ENCODE assay signal across 15 cellular contexts in the genomic region with DNA sequence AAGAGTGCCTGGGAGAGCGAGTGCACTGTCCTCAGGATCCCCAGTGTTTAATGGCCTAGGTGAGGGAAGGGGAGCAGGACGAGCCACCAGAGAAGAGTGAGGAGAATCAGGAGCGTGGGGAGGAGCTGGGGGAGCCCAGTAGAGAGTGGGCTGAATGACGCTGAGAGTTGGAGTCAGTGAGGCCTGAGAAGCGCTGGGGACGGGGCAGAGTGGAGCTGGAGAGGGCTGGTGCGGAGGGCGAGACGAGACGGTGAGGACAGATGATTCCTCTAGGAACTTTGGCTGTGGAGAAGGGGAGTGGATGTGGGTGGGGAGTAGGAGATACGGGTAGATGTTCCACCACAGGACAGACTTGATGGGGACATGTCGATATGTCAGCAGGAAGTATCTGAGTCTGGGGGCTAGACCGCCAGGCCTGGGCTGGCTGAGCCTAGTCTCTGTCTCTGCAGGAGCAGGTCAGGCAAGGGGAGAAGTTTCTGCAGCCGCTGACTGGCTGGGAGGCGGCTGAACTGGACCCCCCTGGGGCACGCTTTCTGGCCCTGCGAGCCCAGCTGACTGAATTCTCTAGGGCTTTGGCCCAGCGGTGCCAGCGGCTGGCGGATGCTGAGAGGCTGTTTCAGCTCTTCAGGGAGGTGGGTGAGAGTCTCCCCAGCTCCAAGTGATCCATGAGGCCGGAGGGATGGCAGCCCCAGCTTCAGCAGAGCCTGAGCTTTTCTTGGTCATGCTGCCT. TPM values are rescaled to one million over a fixed set of nuclear protein-coding genes. Genes with fewer than 3 reads are reported as not detected.
DNase-seq lines count a peak whose midpoint lies in the region; ATAC-seq and TF ChIP-seq lines count a peak whose summit lies in the region.
"Had no signal": no experiment of that assay in that cellular context is flagged by ENCODE, and none has a peak within 500 bp of the region (broad histone marks: within the 10 kb centered on the region; RNA-seq: fewer than 3 reads in every experiment).

No MANE protein-coding gene starts in this region.

- no peak overlapping the region for H2AFZ ChIP-seq in osteoblast (ENCODE audit: low read length)
- H2AFZ ChIP-seq: GM23338 had no signal

- ATAC-seq in activated T-helper 17 cell treated with anti-CD3 and anti-CD28 coated beads, Interleukin-2, amount 50 U/mL, for 72 hours (replicated peaks): no peak
- ATAC-seq in HG02973 (IDR thresholded peaks at IDR 0.05; ENCODE audit: unreplicated experiment): no peak

- H3K27me3 Mint-ChIP-seq in activated T-helper 17 cell treated with anti-CD3 and anti-CD28 coated beads, Interleukin-2, amount 50 U/mL, for 72 hours: no peaks in the 10 kb centered on the region

- peaks cover 0 to 8% (median 0%) of the 10 kb centered on the region in 11 experiments; a peak in 2 of 22 replicates for H4K20me1 ChIP-seq in BLaER1 treated with 17β-estradiol and CSF1 and Interleukin-3, amounts not matched to agents 10 nM and 100 nM
- no peaks in the 10 kb centered on the region for H4K20me1 ChIP-seq in osteoblast (ENCODE audit: insufficient read depth, low read length)

- peak overlapping the region; percentile 7 to 81 (median 65); a peak in 20 of 22 replicates for H3K4me2 ChIP-seq in BLaER1 treated with 17β-estradiol and CSF1 and Interleukin-3, amounts not matched to agents 10 nM and 100 nM
- H3K4me2 ChIP-seq in osteoblast (ENCODE audit: insufficient read depth, low read length): no peak overlapping the region
- H3K4me2 ChIP-seq: GM23338 had no signal

- H3K79me2 ChIP-seq in osteoblast (ENCODE audit: insufficient read depth, low read length): peaks cover 8% of the 10 kb centered on the region

- H3K36me3 ChIP-seq in BLaER1 treated with 17β-estradiol and CSF1 and Interleukin-3, amounts not matched to agents 10 nM and 100 nM: no peaks in the 10 kb centered on the region
- H3K36me3 ChIP-seq in osteoblast (ENCODE audit: insufficient read depth, low read length): peaks cover 34% of the 10 kb centered on the region

- H3K27ac ChIP-seq in BLaER1 treated with 17β-estradiol and CSF1 and Interleukin-3, amounts not matched to agents 10 nM and 100 nM: no peak overlapping the region
- H3K27ac ChIP-seq in osteoblast (ENCODE audit: low read depth, low read length): peak overlapping the region; percentile 39
- H3K27ac ChIP-seq: SK-N-MC had no signal

- no peaks in the 10 kb centered on the region for H3K9me3 Mint-ChIP-seq in activated T-helper 17 cell treated with anti-CD3 and anti-CD28 coated beads, Interleukin-2, amount 50 U/mL, for 72 hours
- H3K9me3 Mint-ChIP-seq: CD14-positive monocyte, GM23338 had no signal

- no peak for TF ChIP-seq CTCF in osteoblast (IDR thresholded peaks at IDR 0.05; ENCODE audit: extremely low read depth, low read depth, low read length)

- peak overlapping the region; percentile 22 for H3K27ac Mint-ChIP-seq in activated T-helper 17 cell treated with anti-CD3 and anti-CD28 coated beads, Interleukin-2, amount 50 U/mL, for 72 hours
- H3K27ac Mint-ChIP-seq: CD14-positive monocyte, GM23338 had no signal

- no peaks in the 10 kb centered on the region for H3K4me1 Mint-ChIP-seq in activated T-helper 17 cell treated with anti-CD3 and anti-CD28 coated beads, Interleukin-2, amount 50 U/mL, for 72 hours
- H3K4me1 Mint-ChIP-seq: CD14-positive monocyte, GM23338 had no signal

- no peaks in the 10 kb centered on the region for H3K36me3 Mint-ChIP-seq in activated T-helper 17 cell treated with anti-CD3 and anti-CD28 coated beads, Interleukin-2, amount 50 U/mL, for 72 hours (ENCODE audit: low read depth)
- H3K36me3 Mint-ChIP-seq: CD14-positive monocyte had no signal

- H3K9me3 ChIP-seq in BLaER1 treated with 17β-estradiol and CSF1 and Interleukin-3, amounts not matched to agents 10 nM and 100 nM (replicated peaks in 1 of 11): no peaks in the 10 kb centered on the region
- no peaks in the 10 kb centered on the region for H3K9me3 ChIP-seq in osteoblast (ENCODE audit: low read depth, low read length)

- H3K27me3 ChIP-seq in BLaER1 treated with 17β-estradiol and CSF1 and Interleukin-3, amounts not matched to agents 10 nM and 100 nM: peaks cover 0 to 5% (median 0%) of the 10 kb centered on the region in 11 experiments; a peak in 1 of 22 replicates
- H3K27me3 ChIP-seq in osteoblast (ENCODE audit: insufficient read depth, low read length): no peaks in the 10 kb centered on the region

- peak overlapping the region in 7 of 11 experiments; percentile 14 to 51 (median 40); a peak in 8 of 22 replicates for H3K9ac ChIP-seq in BLaER1 treated with 17β-estradiol and CSF1 and Interleukin-3, amounts not matched to agents 10 nM and 100 nM

- no peak overlapping the region for H3K4me3 ChIP-seq in BLaER1 treated with 17β-estradiol and CSF1 and Interleukin-3, amounts not matched to agents 10 nM and 100 nM
- H3K4me3 ChIP-seq in osteoblast (ENCODE audit: insufficient read depth, low read length): no peak overlapping the region
- H3K4me3 ChIP-seq: GM23338, SK-N-MC had no signal

- no peak overlapping the region for H3K4me3 Mint-ChIP-seq in activated T-helper 17 cell treated with anti-CD3 and anti-CD28 coated beads, Interleukin-2, amount 50 U/mL, for 72 hours
- H3K4me3 Mint-ChIP-seq: CD14-positive monocyte, GM23338 had no signal

- peak; percentile 25 for DNase-seq in COR-L47 (lab: John Stamatoyannopoulos, UW)
- DNase-seq in osteoblast (ENCODE audit: insufficient read length, low spot score, missing footprints): peak; percentile 86
- DNase-seq in activated CD8-positive, alpha-beta memory T cell treated with anti-CD3 and anti-CD28 coated beads, Interleukin-2, amount 50 U/mL, for 48 hours: no peak
- DNase-seq in H4 (ENCODE audit: low spot score): no peak
- DNase-seq: KG1, NCI-H187, T-helper 1 cell had no signal

- H3K4me1 ChIP-seq in BLaER1 treated with 17β-estradiol and CSF1 and Interleukin-3, amounts not matched to agents 10 nM and 100 nM: peaks cover 4 to 39% (median 24%) of the 10 kb centered on the region in 10 experiments; a peak in 18 of 20 replicates
- peaks cover 12% of the 10 kb centered on the region for H3K4me1 ChIP-seq in osteoblast (ENCODE audit: insufficient read depth, low read length)

RNA-seq across cellular contexts. Expression of a gene that starts 4.7 kb away (rescaled TPM):
- 10 to 100 TPM in 1 of 2 donors, 1 to 10 TPM in 1; 6.4 to 29.0 TPM for total RNA-seq in activated T-helper 17 cell treated with anti-CD3 and anti-CD28 coated beads, Interleukin-2, amount 50 U/mL, for 72 hours
- total RNA-seq in osteoblast: 31.8 and 41.6 TPM in 2 replicates
- 2.4 and 6.7 TPM in 2 replicates for total RNA-seq in H4 (2014; rRNA removed; shearing (Covaris generic))

RNA-seq across cellular contexts. Expression of a gene that starts 35.2 kb away (rescaled TPM):
- 10 to 100 TPM in 1 of 2 donors, 1 to 10 TPM in 1; 3.5 to 15.7 TPM for total RNA-seq in activated T-helper 17 cell treated with anti-CD3 and anti-CD28 coated beads, Interleukin-2, amount 50 U/mL, for 72 hours
- 2.9 and 3.6 TPM in 2 replicates for total RNA-seq in osteoblast
- 0.81 and 1.4 TPM in 2 replicates for total RNA-seq in H4 (2014; rRNA removed; shearing (Covaris generic))

RNA-seq across cellular contexts. Expression of a gene that starts 36.7 kb away (rescaled TPM):
- total RNA-seq in activated T-helper 17 cell treated with anti-CD3 and anti-CD28 coated beads, Interleukin-2, amount 50 U/mL, for 72 hours: 100 to 1,000 TPM; 104 to 145 TPM
- total RNA-seq in osteoblast: 27.4 and 28.2 TPM in 2 replicates
- total RNA-seq in H4 (2014; rRNA removed; shearing (Covaris generic)): 18.4 and 21.2 TPM in 2 replicates

RNA-seq across cellular contexts. Expression of a gene that starts 42.5 kb away (rescaled TPM):
- total RNA-seq in activated T-helper 17 cell treated with anti-CD3 and anti-CD28 coated beads, Interleukin-2, amount 50 U/mL, for 72 hours: 1 to 10 TPM in 1 of 2 donors, under 1 TPM in 1; 0.50 to 4.4 TPM
- total RNA-seq in osteoblast: not detected in 2 replicates
- total RNA-seq in H4 (2014; rRNA removed; shearing (Covaris generic)): not detected in 2 replicates
- total RNA-seq: MCF 10A, Right ventricle myocardium inferior had no signal

RNA-seq across cellular contexts. Expression of a gene that starts 42.6 kb away (rescaled TPM):
- 1 to 10 TPM in 1 of 2 donors, not detected in 1; 1.6 TPM for total RNA-seq in activated T-helper 17 cell treated with anti-CD3 and anti-CD28 coated beads, Interleukin-2, amount 50 U/mL, for 72 hours
- total RNA-seq in osteoblast: not detected in 2 replicates
- 0.79 TPM in 1 of 2 replicates, not detected in the other for total RNA-seq in H4 (2014; rRNA removed; shearing (Covaris generic))
- total RNA-seq: MCF 10A, Right ventricle myocardium inferior had no signal

Comparison
In these comparisons a context has a peak if more than half of its experiments do, and no peak if none do; other contexts are left out.
1. DNase-seq: peak in COR-L47 (single experiment) and osteoblast (single experiment); none in activated CD8-positive, alpha-beta memory T cell treated with anti-CD3 and anti-CD28 coated beads, Interleukin-2, amount 50 U/mL, for 48 hours (single experiment) and H4 (single experiment).